Comparison of ENCODE assay signal across 28 cellular contexts in genomic region chr6:45616209-45616608, GRCh38.
"Had no signal": no experiment of that assay in that cellular context is flagged by ENCODE, and none has a peak within 500 bp of the region (broad histone marks: within the 10 kb centered on the region; RNA-seq: fewer than 3 reads in every experiment).

No MANE protein-coding gene starts in this region.

- DNase-seq: activated CD4-positive, alpha-beta T cell treated with anti-CD3 and anti-CD28 coated beads for 4 hours; activated CD4-positive, alpha-beta T cell treated with anti-CD3 and anti-CD28 coated beads, Interleukin-2, amount 50 U/mL, for 1 hour; activated CD4-positive, alpha-beta T cell treated with anti-CD3 and anti-CD28 coated beads, Interleukin-2, amount 50 U/mL, for 48 hours; activated CD4-positive, CD25-positive, alpha-beta regulatory T cell; activated CD4-positive, CD25-positive, alpha-beta regulatory T cell treated with anti-CD3 and anti-CD28 coated beads, Interleukin-2, amount 50 U/mL, for 72 hours; activated CD8-positive, alpha-beta memory T cell treated with anti-CD3 and anti-CD28 coated beads, Interleukin-2, amount 50 U/mL, for 48 hours; activated effector memory CD4-positive, alpha-beta T cell treated with Interleukin-2 at 50 U/mL for 16 hours; activated gamma-delta T cell treated with Interleukin-2 at 50 U/mL for 16 hours; activated naive CD4-positive, alpha-beta T cell treated with Interleukin-2 at 50 U/mL for 16 hours; activated T-cell treated with anti-CD3 and anti-CD28 coated beads for 4 hours; activated T-cell treated with anti-CD3 and anti-CD28 coated beads, Interleukin-2, amount 50 U/mL, for 4 hours; adrenal gland; amygdala; aorta; body of pancreas; caudate nucleus; cortex of kidney; dermis blood vessel endothelial cell; effector CD4-positive, alpha-beta T cell; effector memory CD8-positive, alpha-beta T cell; erythroblast; foreskin keratinocyte; gastrocnemius medialis; glutamatergic neuron; heart left ventricle; T-helper 2 cell had no signal

- H3K9me3 Mint-ChIP-seq: activated naive CD4-positive, alpha-beta T cell treated with anti-CD3 and anti-CD28 coated beads, Interleukin-2, amount 50 U/mL, for 24 hours; activated T-cell treated with anti-CD3 and anti-CD28 coated beads, Interleukin-2, amount 50 U/mL, for 4 hours; effector memory CD8-positive, alpha-beta T cell had no signal

- H3K27me3 Mint-ChIP-seq: activated naive CD4-positive, alpha-beta T cell treated with anti-CD3 and anti-CD28 coated beads, Interleukin-2, amount 50 U/mL, for 24 hours; effector memory CD8-positive, alpha-beta T cell had no signal

- ATAC-seq: activated T-cell treated with anti-CD3 and anti-CD28 coated beads, Interleukin-2, amount 50 U/mL, for 4 hours; body of pancreas; effector memory CD8-positive, alpha-beta T cell; foreskin keratinocyte; gastrocnemius medialis; heart left ventricle had no signal

- H3K36me3 Mint-ChIP-seq: activated naive CD4-positive, alpha-beta T cell treated with anti-CD3 and anti-CD28 coated beads, Interleukin-2, amount 50 U/mL, for 24 hours had no signal

- H3K4me3 Mint-ChIP-seq: activated naive CD4-positive, alpha-beta T cell treated with anti-CD3 and anti-CD28 coated beads, Interleukin-2, amount 50 U/mL, for 24 hours; activated T-cell treated with anti-CD3 and anti-CD28 coated beads, Interleukin-2, amount 50 U/mL, for 4 hours; activated T-helper 1 cell treated with anti-CD3 and anti-CD28 coated beads, Interleukin-12 subunit alpha, Interleukin-12 subunit beta, Interleukin-2, Interleukin-4 antibody, amounts not matched to agents 30 ng/mL and 10 ng/mL and 1 ng/mL, durations not matched to agents 14 hours and 24 hours and 36 hours; effector memory CD8-positive, alpha-beta T cell had no signal

- H3K27ac Mint-ChIP-seq: activated naive CD4-positive, alpha-beta T cell treated with anti-CD3 and anti-CD28 coated beads, Interleukin-2, amount 50 U/mL, for 24 hours; activated T-helper 1 cell treated with anti-CD3 and anti-CD28 coated beads, Interleukin-12 subunit alpha, Interleukin-12 subunit beta, Interleukin-2, Interleukin-4 antibody, amounts not matched to agents 30 ng/mL and 10 ng/mL and 1 ng/mL, durations not matched to agents 14 hours and 24 hours and 36 hours; effector memory CD8-positive, alpha-beta T cell had no signal
